15 cellular contexts compared by ENCODE assay signal in genomic region chr5:5231576-5231975, GRCh38.
DNase-seq lines count a peak whose midpoint lies in the region; FAIRE-seq and TF ChIP-seq lines count a peak whose summit lies in the region.
"Had no signal": no experiment of that assay in that cellular context is flagged by ENCODE, and none has a peak within 500 bp of the region (broad histone marks: within the 10 kb centered on the region; RNA-seq: fewer than 3 reads in every experiment).

No MANE protein-coding gene starts in this region.

- H3K18ac ChIP-seq in H1 (ENCODE audit: extremely low read depth, low read length) (no peak overlapping the region), trophoblast cell (ENCODE audit: low read length) (peak overlapping the region; percentile 77)

- H3K36me3 ChIP-seq in SJCRH30 (no peaks in the 10 kb centered on the region), H1 (ENCODE audit: control insufficient read depth in 2 of 4, insufficient read depth in 4 of 4, low read length in 3 of 4) (no peaks in the 10 kb centered on the region; a peak in 2 of 8 replicates), trophoblast cell (ENCODE audit: control insufficient read depth in 1 of 2, insufficient read depth in 2 of 2, low read length in 2 of 2) (no peaks in the 10 kb centered on the region), stomach (no peaks in the 10 kb centered on the region)
- H3K36me3 ChIP-seq: BE2C had no signal

- H3K27ac ChIP-seq in SJCRH30 (peak overlapping the region; percentile 24; the same call in 1 of the 2 replicates), H1 (ENCODE audit: low read depth, low read length) (no peak overlapping the region), trophoblast cell (ENCODE audit: low read depth, low read length) (peak overlapping the region; percentile 59), stomach (no peak overlapping the region)
- H3K27ac ChIP-seq: A549, C4-2B had no signal

- H3K4me1 ChIP-seq in SJCRH30 (no peaks in the 10 kb centered on the region), H1 (replicated peaks in 1 of 4; ENCODE audit: control insufficient read depth in 3 of 4, insufficient read depth in 4 of 4, low read length in 3 of 4) (no peaks in the 10 kb centered on the region), trophoblast cell (ENCODE audit: control insufficient read depth in 1 of 2, insufficient read depth in 2 of 2, low read length in 2 of 2) (peaks cover 5 to 8% of the 10 kb centered on the region in 2 experiments), stomach (no peaks in the 10 kb centered on the region)
- H3K4me1 ChIP-seq: A549, BE2C had no signal

- H3K36me3 Mint-ChIP-seq in immature natural killer cell, result no peaks in the 10 kb centered on the region
- H3K36me3 Mint-ChIP-seq: CD4-positive, alpha-beta memory T cell had no signal

- no peaks in the 10 kb centered on the region for H3K79me1 ChIP-seq in H1 (ENCODE audit: low read depth, low read length)
- H3K79me1 ChIP-seq in trophoblast cell (ENCODE audit: low read length), result peaks cover 11% of the 10 kb centered on the region

- no peak overlapping the region for H3K56ac ChIP-seq in H1 (replicated peaks; ENCODE audit: insufficient read length, low read depth, low read length)

- H3K4me1 Mint-ChIP-seq in immature natural killer cell, result no peaks in the 10 kb centered on the region
- H3K4me1 Mint-ChIP-seq: CD4-positive, alpha-beta memory T cell had no signal

- no peak for TF ChIP-seq POLR2A in H1 (IDR thresholded peaks at IDR 0.05; ENCODE audit: control extremely low read depth in 1 of 2, low read depth in 2 of 2, low read length in 2 of 2)
- TF ChIP-seq POLR2A in stomach (IDR thresholded peaks at IDR 0.05), result no peak

- WGBS in H1 (ENCODE audit: extremely low coverage in 1 of 2, insufficient coverage in 1 of 2, insufficient read length in 1 of 2, insufficient replicate concordance in 2 of 2, low coverage in 1 of 2, low lambda C conversion rate in 2 of 2, missing lambda C conversion rate in 1 of 2), 2 experiments, result 91% methylated on average over 8 of the region's 8 CpGs; no CpG with 5 or more reads in 1 of the 2 experiments
- WGBS in trophoblast cell (ENCODE audit: extremely low coverage, insufficient coverage, insufficient read length), result no CpG with 5 or more reads among the region's 8 CpGs
- 83 to 89% (median 87%) methylated on average over 8 of the region's 8 CpGs for WGBS in stomach, 5 donors

- H3K23ac ChIP-seq in H1 (ENCODE audit: insufficient read length) (no peak overlapping the region), trophoblast cell (ENCODE audit: low read length) (no peak overlapping the region)

- POLR2A ChIA-PET in H1 (lab: Charles Lee; ENCODE audit: partially characterized antibody), result no interaction called here

- peaks cover 0 to 4% (median 2%) of the 10 kb centered on the region in 3 donors for H3K27me3 Mint-ChIP-seq in immature natural killer cell (ENCODE audit: low read depth in 3 of 3)
- H3K27me3 Mint-ChIP-seq: CD4-positive, alpha-beta memory T cell had no signal

- CTCF ChIA-PET in H1 (lab: Charles Lee; ENCODE audit: partially characterized antibody), result no interaction called here

- no peak overlapping the region for H3K4me3 ChIP-seq in SJCRH30
- no peak overlapping the region for H3K4me3 ChIP-seq in H1 (ENCODE audit: extremely low read depth in 1 of 4, insufficient read depth in 2 of 4, low read depth in 3 of 4, low read length in 4 of 4)
- H3K4me3 ChIP-seq in trophoblast cell (ENCODE audit: low read depth, low read length), result no peak overlapping the region
- H3K4me3 ChIP-seq in stomach, result no peak overlapping the region
- H3K4me3 ChIP-seq: A549 had no signal

- H2AK5ac ChIP-seq in H1 (ENCODE audit: low read depth, low read length) (no peak overlapping the region), trophoblast cell (ENCODE audit: low read length) (peak overlapping the region; percentile 63)

- H3K79me2 ChIP-seq in H1 (ENCODE audit: control insufficient read depth in 1 of 2, insufficient read depth in 2 of 2, low read length in 2 of 2), result no peaks in the 10 kb centered on the region
- H3K79me2 ChIP-seq in trophoblast cell (ENCODE audit: control insufficient read depth, insufficient read depth, low read length, poor library complexity), result peaks cover 2% of the 10 kb centered on the region

- H2AFZ ChIP-seq in H1 (ENCODE audit: low read length), result no peak overlapping the region
- H2AFZ ChIP-seq in trophoblast cell (ENCODE audit: insufficient read depth, low read length, poor library complexity), result no peak overlapping the region

- H3K4ac ChIP-seq in H1 (replicated peaks; ENCODE audit: insufficient read length, low read depth, low read length) (no peak overlapping the region), trophoblast cell (ENCODE audit: low read depth, low read length) (no peak overlapping the region)

- H3K9me3 ChIP-seq in SJCRH30 (replicated peaks) (no peaks in the 10 kb centered on the region), H1 (ENCODE audit: insufficient read depth in 2 of 2, low read depth in 1 of 2, low read length in 1 of 2) (no peaks in the 10 kb centered on the region), trophoblast cell (ENCODE audit: insufficient read depth, low read depth, low read length) (peaks cover 4% of the 10 kb centered on the region), stomach (no peaks in the 10 kb centered on the region)
- H3K9me3 ChIP-seq: A549, BE2C had no signal

- H3K9me3 Mint-ChIP-seq in immature natural killer cell, result peaks cover 0 to 7% (median 0%) of the 10 kb centered on the region in 6 donors

- H2BK20ac ChIP-seq in H1 (ENCODE audit: low read length), result peak overlapping the region; percentile 34; the same call in 1 of the 2 replicates

- DNase-seq in SJCRH30 (peak; percentile 6 to 7), H1 (ENCODE audit: low read depth in 1 of 2, low spot score in 2 of 2) (no peak), trophoblast cell (peak in 1 of 2 donors; percentile 27), stomach (no peak), GDM1 (lab: John Stamatoyannopoulos, UW) (no peak), immature natural killer cell (no peak)
- DNase-seq: BE2C; CD4-positive, alpha-beta memory T cell; DMS79; IMR-90 had no signal

- H3K14ac ChIP-seq in H1 (ENCODE audit: insufficient read length), result no peak overlapping the region
- peak overlapping the region; percentile 60 for H3K14ac ChIP-seq in trophoblast cell (ENCODE audit: low read length)

- H2BK12ac ChIP-seq in H1 (ENCODE audit: low read depth, low read length), result no peak overlapping the region
- H2BK12ac ChIP-seq in trophoblast cell (ENCODE audit: low read length), result peak overlapping the region; percentile 90

- H4K91ac ChIP-seq in H1 (replicated peaks; ENCODE audit: insufficient read length, low read length), result no peak overlapping the region
- peak overlapping the region; percentile 78 for H4K91ac ChIP-seq in trophoblast cell (ENCODE audit: low read depth, low read length)

- H3K4me2 ChIP-seq in H1 (ENCODE audit: insufficient read depth in 1 of 2, low read depth in 2 of 2, low read length in 2 of 2) (no peak overlapping the region), trophoblast cell (ENCODE audit: low read length) (no peak overlapping the region)
- H3K4me2 ChIP-seq: A549 had no signal

- no peak for FAIRE-seq in H1 (lab: Jason Lieb, UNC)
- FAIRE-seq: A549, G401.6, GM19239, H54 had no signal

- H3K27me3 ChIP-seq in SJCRH30, result no peaks in the 10 kb centered on the region
- no peaks in the 10 kb centered on the region for H3K27me3 ChIP-seq in H1 (replicated peaks in 1 of 4; ENCODE audit: control insufficient read depth in 3 of 4, extremely low read depth in 1 of 4, insufficient read depth in 3 of 4, low read length in 3 of 4)
- no peaks in the 10 kb centered on the region for H3K27me3 ChIP-seq in trophoblast cell (ENCODE audit: insufficient read depth, low read length)
- H3K27me3 ChIP-seq in stomach, result no peaks in the 10 kb centered on the region
- H3K27me3 ChIP-seq: BE2C had no signal

- intact Hi-C loops in stomach (cut with DNase I; ENCODE audit: low total_unique reads), result no loop called here

- H3K4me3 Mint-ChIP-seq in immature natural killer cell, result no peak overlapping the region
- H3K4me3 Mint-ChIP-seq: CD4-positive, alpha-beta memory T cell had no signal

- no peaks in the 10 kb centered on the region for H3K23me2 ChIP-seq in H1 (ENCODE audit: low read depth, low read length)

- no peak overlapping the region for H2BK5ac ChIP-seq in H1 (ENCODE audit: low read depth, low read length)
- H2BK5ac ChIP-seq in trophoblast cell (ENCODE audit: low read depth, low read length, poor library complexity), result peak overlapping the region; percentile 77

- H2BK15ac ChIP-seq in H1 (ENCODE audit: low read length), result no peak overlapping the region

- no peak overlapping the region for H4K5ac ChIP-seq in H1 (ENCODE audit: insufficient read length, low read depth, low read length)

- H4K12ac ChIP-seq in trophoblast cell (ENCODE audit: low read depth, low read length), result peak overlapping the region; percentile 39

- TF ChIP-seq CTCF in H1 (IDR thresholded peaks at IDR 0.05; ENCODE audit: control extremely low read depth in 1 of 3, insufficient read depth in 1 of 3, low read depth in 1 of 3, low read length in 3 of 3) (no peak), stomach (IDR thresholded peaks at IDR 0.05) (no peak)

- no peak overlapping the region for H3K27ac Mint-ChIP-seq in immature natural killer cell
- H3K27ac Mint-ChIP-seq: CD4-positive, alpha-beta memory T cell had no signal

- TF ChIP-seq EP300 in H1 (IDR thresholded peaks at IDR 0.05; ENCODE audit: borderline replicate concordance in 1 of 2, low read depth in 2 of 2, low read length in 2 of 2) (no peak), stomach (IDR thresholded peaks at IDR 0.05) (no peak)

- H4K20me1 ChIP-seq in H1 (replicated peaks in 1 of 2; ENCODE audit: control insufficient read depth in 1 of 2, insufficient read depth in 2 of 2, low read length in 2 of 2), result no peaks in the 10 kb centered on the region

- no peak overlapping the region for H2BK120ac ChIP-seq in H1 (replicated peaks; ENCODE audit: low read depth, low read length)
- peak overlapping the region; percentile 27 for H2BK120ac ChIP-seq in trophoblast cell (ENCODE audit: insufficient read depth, low read length, poor library complexity)

- H4K8ac ChIP-seq in H1 (ENCODE audit: extremely low read depth, insufficient read depth, low read length), result no peak overlapping the region
- peak overlapping the region; percentile 56 for H4K8ac ChIP-seq in trophoblast cell (ENCODE audit: low read depth, low read length)

- no peak overlapping the region for H3K9ac ChIP-seq in H1 (replicated peaks in 1 of 4; ENCODE audit: extremely low read depth in 1 of 4, low read depth in 3 of 4, low read length in 3 of 4)
- no peak overlapping the region for H3K9ac ChIP-seq in trophoblast cell (ENCODE audit: low read length)

- TF ChIP-seq RAD21 in H1 (IDR thresholded peaks at IDR 0.05 in 1 of 2, conservative IDR thresholded peaks at IDR 0.05 in 1 of 2; ENCODE audit: low read depth in 2 of 2, low read length in 2 of 2), result no peak

TF ChIP-seq in H1, 55 proteins besides CTCF, POLR2A, EP300 and RAD21 (continues in another document):
- TF ChIP-seq CEBPB (IDR thresholded peaks at IDR 0.05; ENCODE audit: low read depth, low read length), result no peak
- TF ChIP-seq CREB1 (IDR thresholded peaks at IDR 0.05), result no peak
- TF ChIP-seq YY1 (IDR thresholded peaks at IDR 0.05; ENCODE audit: low read depth, low read length), result no peak
- no peak for TF ChIP-seq POU5F1 (IDR thresholded peaks at IDR 0.05; ENCODE audit: low read depth, low read length)
- no peak for TF ChIP-seq TAF1 (IDR thresholded peaks at IDR 0.05; ENCODE audit: low read depth, low read length)
- no peak for TF ChIP-seq TEAD4 (IDR thresholded peaks at IDR 0.05; ENCODE audit: low read depth, low read length)

Comparison
In these comparisons a context has a peak if more than half of its experiments do, and no peak if none do; other contexts are left out.
1. DNase-seq: peak in SJCRH30 (2 of 2); none in H1 (0 of 2), stomach (single experiment), GDM1 (single experiment) and immature natural killer cell (0 of 3).
2. H3K27ac ChIP-seq: peak in SJCRH30 (single experiment) and trophoblast cell (single experiment); none in H1 (single experiment) and stomach (0 of 5).